Comparison of ENCODE assay signal across 2 cellular contexts in genomic region chr19:6119031-6119430, GRCh38.
TF ChIP-seq lines count a peak whose summit lies in the region.

No MANE protein-coding gene starts in this region.

TF ChIP-seq in HepG2, 621 proteins besides CTCF, POLR2A, EP300 and RAD21:
- TF ChIP-seq PCBP2 (optimal IDR thresholded peaks at IDR 0.05; ENCODE audit: low read depth, low read length, poor library complexity, severe bottlenecking) (peak; percentile 81), HNRNPK (IDR thresholded peaks at IDR 0.05; ENCODE audit: low read depth, low read length, poor library complexity, severe bottlenecking) (peak; percentile 15), ZBTB3 (CRISPR knock-in tag; IDR thresholded peaks at IDR 0.05; ENCODE audit: borderline replicate concordance, low read depth) (no peak)

TF ChIP-seq in HEK293, 187 proteins besides CTCF, POLR2A, EP300 and RAD21:
- TF ChIP-seq ZNF701 (tag by site-specific recombination; IDR thresholded peaks at IDR 0.05): no peak
- TF ChIP-seq, protein P1, sequence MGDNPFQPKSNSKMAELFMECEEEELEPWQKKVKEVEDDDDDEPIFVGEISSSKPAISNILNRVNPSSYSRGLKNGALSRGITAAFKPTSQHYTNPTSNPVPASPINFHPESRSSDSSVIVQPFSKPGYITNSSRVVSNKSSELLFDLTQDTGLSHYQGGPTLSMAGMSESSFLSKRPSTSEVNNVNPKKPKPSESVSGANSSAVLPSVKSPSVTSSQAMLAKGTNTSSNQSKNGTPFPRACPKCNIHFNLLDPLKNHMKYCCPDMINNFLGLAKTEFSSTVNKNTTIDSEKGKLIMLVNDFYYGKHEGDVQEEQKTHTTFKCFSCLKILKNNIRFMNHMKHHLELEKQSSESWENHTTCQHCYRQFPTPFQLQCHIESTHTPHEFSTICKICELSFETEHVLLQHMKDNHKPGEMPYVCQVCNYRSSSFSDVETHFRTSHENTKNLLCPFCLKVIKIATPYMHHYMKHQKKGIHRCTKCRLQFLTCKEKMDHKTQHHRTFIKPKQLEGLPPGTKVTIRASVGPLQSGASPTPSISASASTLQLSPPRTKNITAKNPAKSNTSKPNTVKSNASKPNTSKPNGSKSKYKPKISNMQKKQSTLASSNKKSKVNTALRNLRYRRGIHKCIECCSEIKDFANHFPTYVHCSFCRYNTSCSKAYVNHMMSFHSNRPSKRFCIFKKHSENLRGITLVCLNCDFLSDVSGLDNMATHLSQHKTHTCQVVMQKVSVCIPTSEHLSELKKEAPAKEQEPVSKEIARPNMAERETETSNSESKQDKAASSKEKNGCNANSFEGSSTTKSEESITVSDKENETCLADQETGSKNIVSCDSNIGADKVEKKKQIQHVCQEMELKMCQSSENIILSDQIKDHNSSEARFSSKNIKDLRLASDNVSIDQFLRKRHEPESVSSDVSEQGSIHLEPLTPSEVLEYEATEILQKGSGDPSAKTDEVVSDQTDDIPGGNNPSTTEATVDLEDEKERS (tag by site-specific recombination; IDR thresholded peaks at IDR 0.05): peak; percentile 78; the same call in 1 of the 2 replicates
- no peak for TF ChIP-seq ZSCAN16 (tag by site-specific recombination; IDR thresholded peaks at IDR 0.05)
- peak; percentile 17; the same call in 1 of the 2 replicates for TF ChIP-seq ZNF169 (tag by site-specific recombination; IDR thresholded peaks at IDR 0.05)
- no peak for TF ChIP-seq ZNF239 (tag by site-specific recombination; IDR thresholded peaks at IDR 0.05)
- peak; percentile 91 for TF ChIP-seq ZNF366 (tag by site-specific recombination; conservative IDR thresholded peaks at IDR 0.05)
- TF ChIP-seq ZFHX2 (tag by site-specific recombination; conservative IDR thresholded peaks at IDR 0.05): no peak
